In genomic region chr4:151195801-151196200, GRCh38 we compare ENCODE assay signal across 11 cellular contexts.
A peak's percentile ranks its signal among the peaks of the same experiment; 100 is the strongest.
DNase-seq lines count a peak whose midpoint lies in the region; ATAC-seq and TF ChIP-seq lines count a peak whose summit lies in the region.
"Had no signal": no experiment of that assay in that cellular context is flagged by ENCODE, and none has a peak within 500 bp of the region (broad histone marks: within the 10 kb centered on the region; RNA-seq: fewer than 3 reads in every experiment).

No MANE protein-coding gene starts in this region.

- H3F3A ChIP-seq in PC-9 (ENCODE audit: insufficient read depth, low read depth) = peaks cover 15% of the 10 kb centered on the region

- no peaks in the 10 kb centered on the region for H4K20me1 ChIP-seq in PC-9 (ENCODE audit: insufficient read depth)

- BruUV-seq in PC-9 (replicated peaks; lab: Mats Ljungman, UMichigan) = no TSS peak

- H3K79me2 ChIP-seq in PC-9 (ENCODE audit: low read depth) = peaks cover 26% of the 10 kb centered on the region

- no peak for TF ChIP-seq EP300 in esophagus muscularis mucosa (IDR thresholded peaks at IDR 0.05)

- H3K9me3 ChIP-seq in PC-9 (ENCODE audit: insufficient read depth, low read depth) = no peaks in the 10 kb centered on the region
- no peaks in the 10 kb centered on the region for H3K9me3 ChIP-seq in esophagus muscularis mucosa

- H3K27me3 ChIP-seq in PC-9 (ENCODE audit: insufficient read depth, low read depth) (no peaks in the 10 kb centered on the region), esophagus muscularis mucosa (no peaks in the 10 kb centered on the region)

- intact Hi-C loops in PC-9 (cut with micrococcal nuclease; ENCODE audit: unreplicated experiment) (loop anchor here (2.0 kb wide), 1 partner anchor 129 kb away; the partner anchor contains the start of gene SH3D19), esophagus muscularis mucosa (cut with DNase I) (no loop called here)

- H3K4me1 ChIP-seq in PC-9 (replicated peaks; ENCODE audit: insufficient read depth) (peaks cover 31% of the 10 kb centered on the region), esophagus muscularis mucosa (peaks cover 40 to 64% (median 49%) of the 10 kb centered on the region in 4 donors)

- WGBS in esophagus muscularis mucosa = 28% methylated on average over 5 of the region's 5 CpGs

- no peak overlapping the region for H3K4me3 ChIP-seq in AG09309 (ENCODE audit: control insufficient read depth, low read depth, low read length)
- peak overlapping the region; percentile 33; the same call in 1 of the 2 replicates for H3K4me3 ChIP-seq in PC-9
- H3K4me3 ChIP-seq in esophagus muscularis mucosa = no peak overlapping the region

- peak; percentile 48 for ATAC-seq in omental fat pad (ENCODE audit: low FRiP score)
- ATAC-seq in GM19452 (IDR thresholded peaks at IDR 0.05; ENCODE audit: unreplicated experiment) = no peak

- H2AFZ ChIP-seq in PC-9 = no peak overlapping the region

- CTCF ChIA-PET in PC-9 (lab: Charles Lee) = interaction anchor here (0.5 to 0.6 kb wide), 3 partner anchors 212 to 1213 kb away, joined by 3 to 5 read pairs (median 3); no protein-coding TSS in a partner anchor

- no peak for TF ChIP-seq CTCF in AG09309 (IDR thresholded peaks at IDR 0.05; ENCODE audit: control insufficient read depth, insufficient read depth, low read depth, low read length, missing control alignments)
- no peak for TF ChIP-seq CTCF in PC-9 (conservative IDR thresholded peaks at IDR 0.05)
- TF ChIP-seq CTCF in esophagus muscularis mucosa (IDR thresholded peaks at IDR 0.05) = no peak
- no peak for TF ChIP-seq CTCF in omental fat pad (IDR thresholded peaks at IDR 0.05)

- peak overlapping the region; percentile 96 for H3K27ac ChIP-seq in PC-9
- peak overlapping the region; percentile 24 to 63 (median 58) for H3K27ac ChIP-seq in esophagus muscularis mucosa (replicated peaks in 1 of 4)

- POLR2A ChIA-PET in PC-9 (lab: Charles Lee; ENCODE audit: unreplicated experiment) = interaction anchor here (0.7 to 1.0 kb wide), 2 partner anchors 30 to 1821 kb away, joined by 4 to 22 read pairs; no protein-coding TSS in a partner anchor

- H3K36me3 ChIP-seq in PC-9 (ENCODE audit: low read depth) (no peaks in the 10 kb centered on the region), esophagus muscularis mucosa (no peaks in the 10 kb centered on the region)

- DNase-seq in AG09309 (ENCODE audit: low read depth) = peak; percentile 23
- peak; percentile 58 to 92 for DNase-seq in PC-9
- no peak for DNase-seq in esophagus muscularis mucosa (ENCODE audit: extremely low spot score)
- DNase-seq in omental fat pad (ENCODE audit: low spot score) = no peak
- no peak for DNase-seq in NCI-H524 treated with DMSO at 0.1 percent for 48 hours (lab: John Stamatoyannopoulos, UW)
- no peak for DNase-seq in hippocampal formation (lab: John Stamatoyannopoulos, UW)
- no peak for DNase-seq in HuH-7 (ENCODE audit: low spot score)
- DNase-seq: CD4-positive, alpha-beta memory T cell; head of caudate nucleus; nephron progenitor cell had no signal

- H3K4me2 ChIP-seq in PC-9 = peak overlapping the region; percentile 77

- TF ChIP-seq POLR2A in esophagus muscularis mucosa (IDR thresholded peaks at IDR 0.05; ENCODE audit: low read depth) = no peak

- H3K9me2 ChIP-seq in PC-9 (ENCODE audit: insufficient read depth) = no peaks in the 10 kb centered on the region

Comparison
In these comparisons a context has a peak if more than half of its experiments do, and no peak if none do; other contexts are left out.
1. DNase-seq: peak in AG09309 (single experiment) and PC-9 (2 of 2); none in esophagus muscularis mucosa (single experiment), omental fat pad (single experiment), NCI-H524 treated with DMSO at 0.1 percent for 48 hours (single experiment), hippocampal formation (0 of 2) and HuH-7 (single experiment).